ENCODE assay signal across 24 cellular contexts in genomic region chr7:135733603-135734342, GRCh38. TPM values are rescaled to one million over a fixed set of nuclear protein-coding genes. Genes with fewer than 3 reads are reported as not detected.
"Had no signal": no experiment of that assay in that cellular context is flagged by ENCODE, and none has a peak within 500 bp of the region (broad histone marks: within the 10 kb centered on the region; RNA-seq: fewer than 3 reads in every experiment).

No MANE protein-coding gene starts in this region.

- H3K27ac ChIP-seq: adrenal gland, body of pancreas, WERI-Rb-1 had no signal

- H3K36me3 Mint-ChIP-seq: activated naive CD8-positive, alpha-beta T cell treated with anti-CD3 and anti-CD28 coated beads, Interleukin-2, amount 10 ng/mL, durations not matched to agents 7 days and 5 days had no signal

- H3K4me3 Mint-ChIP-seq: activated CD4-positive, alpha-beta memory T cell treated with anti-CD3 and anti-CD28 coated beads, Interleukin-2, amount 10 ng/mL, durations not matched to agents 7 days and 5 days; activated CD4-positive, alpha-beta T cell treated with anti-CD3 and anti-CD28 coated beads for 36 hours; activated naive CD8-positive, alpha-beta T cell treated with anti-CD3 and anti-CD28 coated beads, Interleukin-2, amount 10 ng/mL, durations not matched to agents 7 days and 5 days; activated T-cell treated with anti-CD3 and anti-CD28 coated beads, Interleukin-2, amount 50 U/mL, for 72 hours had no signal

- H3K9me3 ChIP-seq: adrenal gland, body of pancreas had no signal

- H3K9me3 Mint-ChIP-seq: activated CD4-positive, alpha-beta memory T cell treated with anti-CD3 and anti-CD28 coated beads, Interleukin-2, amount 10 ng/mL, durations not matched to agents 7 days and 5 days; activated naive CD8-positive, alpha-beta T cell treated with anti-CD3 and anti-CD28 coated beads, Interleukin-2, amount 10 ng/mL, durations not matched to agents 7 days and 5 days; activated T-cell treated with anti-CD3 and anti-CD28 coated beads, Interleukin-2, amount 50 U/mL, for 72 hours; activated T-helper 2 cell treated with anti-CD3 and anti-CD28 coated beads, Interferon-gamma antibody, Interleukin-2, Interleukin-4, amounts not matched to agents 10 μg/mL and 5 μg/mL and 100 μg/mL, durations not matched to agents 14 hours and 24 hours and 36 hours had no signal

- H3K4me3 ChIP-seq: adrenal gland, body of pancreas had no signal

- DNase-seq: activated CD4-positive, alpha-beta memory T cell treated with anti-CD3 and anti-CD28 coated beads, Interleukin-2, amount 10 ng/mL, durations not matched to agents 7 days and 5 days; activated CD4-positive, alpha-beta T cell treated with anti-CD3 and anti-CD28 coated beads for 36 hours; activated CD4-positive, alpha-beta T cell treated with anti-CD3 and anti-CD28 coated beads, Interleukin-2, amount 50 U/mL, for 1 hour; activated gamma-delta T cell treated with Interleukin-2 at 50 U/mL for 16 hours; activated naive CD4-positive, alpha-beta T cell treated with anti-CD3 and anti-CD28 coated beads, Interleukin-2, amount 50 U/mL, for 16 hours; activated naive CD8-positive, alpha-beta T cell treated with anti-CD3 and anti-CD28 coated beads, Interleukin-2, amount 10 ng/mL, durations not matched to agents 7 days and 5 days; activated T-cell treated with anti-CD3 and anti-CD28 coated beads, Interleukin-2, amount 50 U/mL, for 72 hours; adrenal gland; aorta; body of pancreas; central memory CD4-positive, alpha-beta T cell; MM.1S; NCI-H1105; NCI-H1436; NCI-H1694 treated with DMSO at 0.1 percent for 48 hours; NCI-H2029 treated with DMSO at 0.1 percent for 48 hours; NCI-H510A treated with DMSO at 0.1 percent for 48 hours; NCI-H69; SHP77; T-helper 1 cell; WERI-Rb-1 had no signal

- H3K36me3 ChIP-seq: adrenal gland, WERI-Rb-1 had no signal

- H3K27me3 ChIP-seq: adrenal gland, body of pancreas had no signal

- ATAC-seq: activated CD4-positive, alpha-beta T cell treated with anti-CD3 and anti-CD28 coated beads for 36 hours; activated T-cell treated with anti-CD3 and anti-CD28 coated beads, Interleukin-2, amount 50 U/mL, for 72 hours; body of pancreas had no signal

- H3K4me1 Mint-ChIP-seq: activated CD4-positive, alpha-beta memory T cell treated with anti-CD3 and anti-CD28 coated beads, Interleukin-2, amount 10 ng/mL, durations not matched to agents 7 days and 5 days; activated CD4-positive, alpha-beta T cell treated with anti-CD3 and anti-CD28 coated beads for 36 hours; activated naive CD8-positive, alpha-beta T cell treated with anti-CD3 and anti-CD28 coated beads, Interleukin-2, amount 10 ng/mL, durations not matched to agents 7 days and 5 days had no signal

- H3K4me1 ChIP-seq: adrenal gland, body of pancreas had no signal

- H3K27ac Mint-ChIP-seq: activated CD4-positive, alpha-beta memory T cell treated with anti-CD3 and anti-CD28 coated beads, Interleukin-2, amount 10 ng/mL, durations not matched to agents 7 days and 5 days; activated CD4-positive, alpha-beta T cell treated with anti-CD3 and anti-CD28 coated beads for 36 hours; activated naive CD8-positive, alpha-beta T cell treated with anti-CD3 and anti-CD28 coated beads, Interleukin-2, amount 10 ng/mL, durations not matched to agents 7 days and 5 days; activated T-cell treated with anti-CD3 and anti-CD28 coated beads, Interleukin-2, amount 50 U/mL, for 72 hours; activated T-helper 2 cell treated with anti-CD3 and anti-CD28 coated beads, Interferon-gamma antibody, Interleukin-2, Interleukin-4, amounts not matched to agents 10 μg/mL and 5 μg/mL and 100 μg/mL, durations not matched to agents 14 hours and 24 hours and 36 hours had no signal

RNA-seq across cellular contexts. Expression of gene SLC13A4, which starts 5.8 kb away (rescaled TPM):
- total RNA-seq: activated CD4-positive, alpha-beta memory T cell treated with anti-CD3 and anti-CD28 coated beads, Interleukin-2, amount 10 ng/mL, durations not matched to agents 7 days and 5 days; activated CD4-positive, alpha-beta T cell treated with anti-CD3 and anti-CD28 coated beads for 36 hours; activated CD8-positive, alpha-beta memory T cell treated with anti-CD3 and anti-CD28 coated beads for 36 hours; activated naive CD8-positive, alpha-beta T cell treated with anti-CD3 and anti-CD28 coated beads, Interleukin-2, amount 10 ng/mL, durations not matched to agents 7 days and 5 days; activated T-cell treated with anti-CD3 and anti-CD28 coated beads, Interleukin-2, amount 50 U/mL, for 72 hours; activated T-helper 2 cell treated with anti-CD3 and anti-CD28 coated beads, Interferon-gamma antibody, Interleukin-2, Interleukin-4, amounts not matched to agents 10 μg/mL and 5 μg/mL and 100 μg/mL, durations not matched to agents 14 hours and 24 hours and 36 hours; body of pancreas; T-helper 2 cell treated with Interferon-gamma antibody and Interleukin-4, amounts not matched to agents 100 ng/mL and 5 ng/mL, for 36 hours had no signal

RNA-seq across cellular contexts. Expression of gene FAM180A, which starts 14.8 kb away (rescaled TPM):
- total RNA-seq: activated CD4-positive, alpha-beta memory T cell treated with anti-CD3 and anti-CD28 coated beads, Interleukin-2, amount 10 ng/mL, durations not matched to agents 7 days and 5 days; activated CD4-positive, alpha-beta T cell treated with anti-CD3 and anti-CD28 coated beads for 36 hours; activated CD8-positive, alpha-beta memory T cell treated with anti-CD3 and anti-CD28 coated beads for 36 hours; activated naive CD8-positive, alpha-beta T cell treated with anti-CD3 and anti-CD28 coated beads, Interleukin-2, amount 10 ng/mL, durations not matched to agents 7 days and 5 days; activated T-cell treated with anti-CD3 and anti-CD28 coated beads, Interleukin-2, amount 50 U/mL, for 72 hours; activated T-helper 2 cell treated with anti-CD3 and anti-CD28 coated beads, Interferon-gamma antibody, Interleukin-2, Interleukin-4, amounts not matched to agents 10 μg/mL and 5 μg/mL and 100 μg/mL, durations not matched to agents 14 hours and 24 hours and 36 hours; T-helper 2 cell treated with Interferon-gamma antibody and Interleukin-4, amounts not matched to agents 100 ng/mL and 5 ng/mL, for 36 hours had no signal
